In the genomic region with DNA sequence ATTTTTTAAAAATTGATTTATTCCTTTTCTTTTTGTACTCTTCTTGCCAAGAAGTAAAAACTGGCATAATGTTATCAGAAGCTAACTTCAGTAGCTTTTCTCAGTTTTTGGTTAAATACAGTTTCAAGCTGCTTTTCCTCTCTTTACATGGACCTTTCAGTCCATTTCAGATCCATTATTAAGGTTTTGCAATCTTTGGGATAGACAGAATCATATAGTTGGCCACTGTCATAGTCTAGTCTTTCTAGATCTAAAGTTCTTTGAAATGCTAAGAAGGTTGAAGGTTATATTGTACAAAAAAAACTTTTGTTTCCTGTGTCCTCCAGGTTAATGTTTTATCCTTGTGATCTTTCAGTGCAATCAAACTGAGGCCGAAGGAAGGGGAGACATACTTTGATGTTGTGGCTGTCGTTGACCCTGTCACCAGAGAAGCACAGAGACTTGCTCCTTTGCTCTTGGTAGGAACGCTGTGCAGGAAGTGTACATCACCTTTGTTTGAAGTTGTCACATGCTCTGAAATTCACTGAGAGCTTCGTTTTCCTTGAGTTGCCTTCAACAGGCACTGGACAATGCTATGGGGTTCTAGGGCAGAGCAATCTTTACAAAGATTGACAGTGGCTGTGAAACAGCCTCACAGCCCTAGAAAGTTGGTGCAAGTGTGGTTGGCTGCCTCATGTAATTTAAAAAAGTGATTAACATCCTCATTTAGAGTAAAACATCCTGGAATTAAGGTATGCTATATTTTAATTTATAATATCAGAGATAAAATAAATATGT, we compare ENCODE assay signal across 1 cellular context.
A peak's percentile ranks its signal among the peaks of the same experiment; 100 is the strongest.
TF ChIP-seq lines count a peak whose summit lies in the region.

No MANE protein-coding gene starts in this region.

TF ChIP-seq in HepG2, 621 proteins besides CTCF, POLR2A, EP300 and RAD21 (continued from another document and continues in another):
- TF ChIP-seq ZNF792 (CRISPR knock-in tag; IDR thresholded peaks at IDR 0.05) (peak; percentile 95), HMG20B (CRISPR knock-in tag; conservative IDR thresholded peaks at IDR 0.05) (peak; percentile 93), ZNF383 (CRISPR knock-in tag; IDR thresholded peaks at IDR 0.05; ENCODE audit: borderline replicate concordance) (no peak), ZFYVE20 (CRISPR knock-in tag; IDR thresholded peaks at IDR 0.05; ENCODE audit: borderline replicate concordance, low read depth) (no peak), IRF2 (CRISPR knock-in tag; IDR thresholded peaks at IDR 0.05) (peak; percentile 97), TCF7 (IDR thresholded peaks at IDR 0.05; ENCODE audit: low read depth) (peak; percentile 100), ZNF878 (CRISPR knock-in tag; IDR thresholded peaks at IDR 0.05) (0 out of 2 replicates have a peak, but pooled peaks have one; percentile 86), ZNF530 (CRISPR knock-in tag; IDR thresholded peaks at IDR 0.05; ENCODE audit: low read depth) (no peak), KLF9 (CRISPR knock-in tag; IDR thresholded peaks at IDR 0.05; ENCODE audit: low read depth) (peak; percentile 88), ZSCAN31 (CRISPR knock-in tag; IDR thresholded peaks at IDR 0.05; ENCODE audit: low read depth) (peak; percentile 86; the same call in 1 of the 2 replicates), CHCHD3 (CRISPR knock-in tag; IDR thresholded peaks at IDR 0.05) (no peak), HOXA5 (CRISPR knock-in tag; IDR thresholded peaks at IDR 0.05) (peak; percentile 82), ZNF431 (CRISPR knock-in tag; IDR thresholded peaks at IDR 0.05; ENCODE audit: borderline replicate concordance, low read depth) (no peak), AHR (CRISPR knock-in tag; IDR thresholded peaks at IDR 0.05) (peak; percentile 55; the same call in 1 of the 2 replicates), SIX1 (CRISPR knock-in tag; IDR thresholded peaks at IDR 0.05; ENCODE audit: borderline replicate concordance) (peak; percentile 94; the same call in 1 of the 2 replicates), HDAC2 (CRISPR knock-in tag; IDR thresholded peaks at IDR 0.05) (peak; percentile 100; the same call in 1 of the 2 replicates), ARNT2 (CRISPR knock-in tag; IDR thresholded peaks at IDR 0.05; ENCODE audit: low read depth) (peak; percentile 76; the same call in 1 of the 2 replicates), MZF1 (CRISPR knock-in tag; IDR thresholded peaks at IDR 0.05; ENCODE audit: borderline replicate concordance) (no peak), TSC22D2 (CRISPR knock-in tag; IDR thresholded peaks at IDR 0.05; ENCODE audit: borderline replicate concordance) (peak; percentile 91), ZC3H13 (CRISPR knock-in tag; IDR thresholded peaks at IDR 0.05) (no peak), ZBTB7A (CRISPR knock-in tag; IDR thresholded peaks at IDR 0.05) (peak; percentile 29; the same call in 1 of the 2 replicates), ZNF335 (CRISPR knock-in tag; IDR thresholded peaks at IDR 0.05) (peak; percentile 73; the same call in 1 of the 2 replicates), ARNT (IDR thresholded peaks at IDR 0.05) (no peak), TCF12 (IDR thresholded peaks at IDR 0.05) (no peak), TCF12 (CRISPR knock-in tag; IDR thresholded peaks at IDR 0.05) (peak; percentile 97), CHD2 (IDR thresholded peaks at IDR 0.05; ENCODE audit: low read depth, low read length) (no peak)
- TF ChIP-seq, protein P1, sequence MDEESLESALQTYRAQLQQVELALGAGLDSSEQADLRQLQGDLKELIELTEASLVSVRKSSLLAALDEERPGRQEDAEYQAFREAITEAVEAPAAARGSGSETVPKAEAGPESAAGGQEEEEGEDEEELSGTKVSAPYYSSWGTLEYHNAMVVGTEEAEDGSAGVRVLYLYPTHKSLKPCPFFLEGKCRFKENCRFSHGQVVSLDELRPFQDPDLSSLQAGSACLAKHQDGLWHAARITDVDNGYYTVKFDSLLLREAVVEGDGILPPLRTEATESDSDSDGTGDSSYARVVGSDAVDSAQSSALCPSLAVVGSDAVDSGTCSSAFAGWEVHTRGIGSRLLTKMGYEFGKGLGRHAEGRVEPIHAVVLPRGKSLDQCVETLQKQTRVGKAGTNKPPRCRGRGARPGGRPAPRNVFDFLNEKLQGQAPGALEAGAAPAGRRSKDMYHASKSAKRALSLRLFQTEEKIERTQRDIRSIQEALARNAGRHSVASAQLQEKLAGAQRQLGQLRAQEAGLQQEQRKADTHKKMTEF (CRISPR knock-in tag; IDR thresholded peaks at IDR 0.05): peak; percentile 98
- TF ChIP-seq, protein P2, sequence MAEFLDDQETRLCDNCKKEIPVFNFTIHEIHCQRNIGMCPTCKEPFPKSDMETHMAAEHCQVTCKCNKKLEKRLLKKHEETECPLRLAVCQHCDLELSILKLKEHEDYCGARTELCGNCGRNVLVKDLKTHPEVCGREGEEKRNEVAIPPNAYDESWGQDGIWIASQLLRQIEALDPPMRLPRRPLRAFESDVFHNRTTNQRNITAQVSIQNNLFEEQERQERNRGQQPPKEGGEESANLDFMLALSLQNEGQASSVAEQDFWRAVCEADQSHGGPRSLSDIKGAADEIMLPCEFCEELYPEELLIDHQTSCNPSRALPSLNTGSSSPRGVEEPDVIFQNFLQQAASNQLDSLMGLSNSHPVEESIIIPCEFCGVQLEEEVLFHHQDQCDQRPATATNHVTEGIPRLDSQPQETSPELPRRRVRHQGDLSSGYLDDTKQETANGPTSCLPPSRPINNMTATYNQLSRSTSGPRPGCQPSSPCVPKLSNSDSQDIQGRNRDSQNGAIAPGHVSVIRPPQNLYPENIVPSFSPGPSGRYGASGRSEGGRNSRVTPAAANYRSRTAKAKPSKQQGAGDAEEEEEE (CRISPR knock-in tag; IDR thresholded peaks at IDR 0.05; ENCODE audit: borderline replicate concordance): no peak
- TF ChIP-seq, protein P3, sequence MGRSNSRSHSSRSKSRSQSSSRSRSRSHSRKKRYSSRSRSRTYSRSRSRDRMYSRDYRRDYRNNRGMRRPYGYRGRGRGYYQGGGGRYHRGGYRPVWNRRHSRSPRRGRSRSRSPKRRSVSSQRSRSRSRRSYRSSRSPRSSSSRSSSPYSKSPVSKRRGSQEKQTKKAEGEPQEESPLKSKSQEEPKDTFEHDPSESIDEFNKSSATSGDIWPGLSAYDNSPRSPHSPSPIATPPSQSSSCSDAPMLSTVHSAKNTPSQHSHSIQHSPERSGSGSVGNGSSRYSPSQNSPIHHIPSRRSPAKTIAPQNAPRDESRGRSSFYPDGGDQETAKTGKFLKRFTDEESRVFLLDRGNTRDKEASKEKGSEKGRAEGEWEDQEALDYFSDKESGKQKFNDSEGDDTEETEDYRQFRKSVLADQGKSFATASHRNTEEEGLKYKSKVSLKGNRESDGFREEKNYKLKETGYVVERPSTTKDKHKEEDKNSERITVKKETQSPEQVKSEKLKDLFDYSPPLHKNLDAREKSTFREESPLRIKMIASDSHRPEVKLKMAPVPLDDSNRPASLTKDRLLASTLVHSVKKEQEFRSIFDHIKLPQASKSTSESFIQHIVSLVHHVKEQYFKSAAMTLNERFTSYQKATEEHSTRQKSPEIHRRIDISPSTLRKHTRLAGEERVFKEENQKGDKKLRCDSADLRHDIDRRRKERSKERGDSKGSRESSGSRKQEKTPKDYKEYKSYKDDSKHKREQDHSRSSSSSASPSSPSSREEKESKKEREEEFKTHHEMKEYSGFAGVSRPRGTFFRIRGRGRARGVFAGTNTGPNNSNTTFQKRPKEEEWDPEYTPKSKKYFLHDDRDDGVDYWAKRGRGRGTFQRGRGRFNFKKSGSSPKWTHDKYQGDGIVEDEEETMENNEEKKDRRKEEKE (IDR thresholded peaks at IDR 0.05): no peak
- TF ChIP-seq, protein P4, sequence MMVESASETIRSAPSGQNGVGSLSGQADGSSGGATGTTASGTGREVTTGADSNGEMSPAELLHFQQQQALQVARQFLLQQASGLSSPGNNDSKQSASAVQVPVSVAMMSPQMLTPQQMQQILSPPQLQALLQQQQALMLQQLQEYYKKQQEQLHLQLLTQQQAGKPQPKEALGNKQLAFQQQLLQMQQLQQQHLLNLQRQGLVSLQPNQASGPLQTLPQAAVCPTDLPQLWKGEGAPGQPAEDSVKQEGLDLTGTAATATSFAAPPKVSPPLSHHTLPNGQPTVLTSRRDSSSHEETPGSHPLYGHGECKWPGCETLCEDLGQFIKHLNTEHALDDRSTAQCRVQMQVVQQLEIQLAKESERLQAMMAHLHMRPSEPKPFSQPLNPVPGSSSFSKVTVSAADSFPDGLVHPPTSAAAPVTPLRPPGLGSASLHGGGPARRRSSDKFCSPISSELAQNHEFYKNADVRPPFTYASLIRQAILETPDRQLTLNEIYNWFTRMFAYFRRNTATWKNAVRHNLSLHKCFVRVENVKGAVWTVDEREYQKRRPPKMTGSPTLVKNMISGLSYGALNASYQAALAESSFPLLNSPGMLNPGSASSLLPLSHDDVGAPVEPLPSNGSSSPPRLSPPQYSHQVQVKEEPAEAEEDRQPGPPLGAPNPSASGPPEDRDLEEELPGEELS (CRISPR knock-in tag; IDR thresholded peaks at IDR 0.05): peak; percentile 99
- TF ChIP-seq, protein P5, sequence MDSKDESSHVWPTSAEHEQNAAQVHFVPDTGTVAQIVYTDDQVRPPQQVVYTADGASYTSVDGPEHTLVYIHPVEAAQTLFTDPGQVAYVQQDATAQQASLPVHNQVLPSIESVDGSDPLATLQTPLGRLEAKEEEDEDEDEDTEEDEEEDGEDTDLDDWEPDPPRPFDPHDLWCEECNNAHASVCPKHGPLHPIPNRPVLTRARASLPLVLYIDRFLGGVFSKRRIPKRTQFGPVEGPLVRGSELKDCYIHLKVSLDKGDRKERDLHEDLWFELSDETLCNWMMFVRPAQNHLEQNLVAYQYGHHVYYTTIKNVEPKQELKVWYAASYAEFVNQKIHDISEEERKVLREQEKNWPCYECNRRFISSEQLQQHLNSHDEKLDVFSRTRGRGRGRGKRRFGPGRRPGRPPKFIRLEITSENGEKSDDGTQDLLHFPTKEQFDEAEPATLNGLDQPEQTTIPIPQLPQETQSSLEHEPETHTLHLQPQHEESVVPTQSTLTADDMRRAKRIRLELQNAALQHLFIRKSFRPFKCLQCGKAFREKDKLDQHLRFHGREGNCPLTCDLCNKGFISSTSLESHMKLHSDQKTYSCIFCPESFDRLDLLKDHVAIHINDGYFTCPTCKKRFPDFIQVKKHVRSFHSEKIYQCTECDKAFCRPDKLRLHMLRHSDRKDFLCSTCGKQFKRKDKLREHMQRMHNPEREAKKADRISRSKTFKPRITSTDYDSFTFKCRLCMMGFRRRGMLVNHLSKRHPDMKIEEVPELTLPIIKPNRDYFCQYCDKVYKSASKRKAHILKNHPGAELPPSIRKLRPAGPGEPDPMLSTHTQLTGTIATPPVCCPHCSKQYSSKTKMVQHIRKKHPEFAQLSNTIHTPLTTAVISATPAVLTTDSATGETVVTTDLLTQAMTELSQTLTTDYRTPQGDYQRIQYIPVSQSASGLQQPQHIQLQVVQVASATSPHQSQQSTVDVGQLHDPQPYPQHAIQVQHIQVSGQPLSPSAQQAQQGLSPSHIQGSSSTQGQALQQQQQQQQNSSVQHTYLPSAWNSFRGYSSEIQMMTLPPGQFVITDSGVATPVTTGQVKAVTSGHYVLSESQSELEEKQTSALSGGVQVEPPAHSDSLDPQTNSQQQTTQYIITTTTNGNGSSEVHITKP (CRISPR knock-in tag; IDR thresholded peaks at IDR 0.05; ENCODE audit: low read depth): peak; percentile 82; the same call in 1 of the 2 replicates
- TF ChIP-seq, protein P6, sequence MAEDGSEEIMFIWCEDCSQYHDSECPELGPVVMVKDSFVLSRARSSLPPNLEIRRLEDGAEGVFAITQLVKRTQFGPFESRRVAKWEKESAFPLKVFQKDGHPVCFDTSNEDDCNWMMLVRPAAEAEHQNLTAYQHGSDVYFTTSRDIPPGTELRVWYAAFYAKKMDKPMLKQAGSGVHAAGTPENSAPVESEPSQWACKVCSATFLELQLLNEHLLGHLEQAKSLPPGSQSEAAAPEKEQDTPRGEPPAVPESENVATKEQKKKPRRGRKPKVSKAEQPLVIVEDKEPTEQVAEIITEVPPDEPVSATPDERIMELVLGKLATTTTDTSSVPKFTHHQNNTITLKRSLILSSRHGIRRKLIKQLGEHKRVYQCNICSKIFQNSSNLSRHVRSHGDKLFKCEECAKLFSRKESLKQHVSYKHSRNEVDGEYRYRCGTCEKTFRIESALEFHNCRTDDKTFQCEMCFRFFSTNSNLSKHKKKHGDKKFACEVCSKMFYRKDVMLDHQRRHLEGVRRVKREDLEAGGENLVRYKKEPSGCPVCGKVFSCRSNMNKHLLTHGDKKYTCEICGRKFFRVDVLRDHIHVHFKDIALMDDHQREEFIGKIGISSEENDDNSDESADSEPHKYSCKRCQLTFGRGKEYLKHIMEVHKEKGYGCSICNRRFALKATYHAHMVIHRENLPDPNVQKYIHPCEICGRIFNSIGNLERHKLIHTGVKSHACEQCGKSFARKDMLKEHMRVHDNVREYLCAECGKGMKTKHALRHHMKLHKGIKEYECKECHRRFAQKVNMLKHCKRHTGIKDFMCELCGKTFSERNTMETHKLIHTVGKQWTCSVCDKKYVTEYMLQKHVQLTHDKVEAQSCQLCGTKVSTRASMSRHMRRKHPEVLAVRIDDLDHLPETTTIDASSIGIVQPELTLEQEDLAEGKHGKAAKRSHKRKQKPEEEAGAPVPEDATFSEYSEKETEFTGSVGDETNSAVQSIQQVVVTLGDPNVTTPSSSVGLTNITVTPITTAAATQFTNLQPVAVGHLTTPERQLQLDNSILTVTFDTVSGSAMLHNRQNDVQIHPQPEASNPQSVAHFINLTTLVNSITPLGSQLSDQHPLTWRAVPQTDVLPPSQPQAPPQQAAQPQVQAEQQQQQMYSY (CRISPR knock-in tag; IDR thresholded peaks at IDR 0.05): no peak
- TF ChIP-seq, protein P7, sequence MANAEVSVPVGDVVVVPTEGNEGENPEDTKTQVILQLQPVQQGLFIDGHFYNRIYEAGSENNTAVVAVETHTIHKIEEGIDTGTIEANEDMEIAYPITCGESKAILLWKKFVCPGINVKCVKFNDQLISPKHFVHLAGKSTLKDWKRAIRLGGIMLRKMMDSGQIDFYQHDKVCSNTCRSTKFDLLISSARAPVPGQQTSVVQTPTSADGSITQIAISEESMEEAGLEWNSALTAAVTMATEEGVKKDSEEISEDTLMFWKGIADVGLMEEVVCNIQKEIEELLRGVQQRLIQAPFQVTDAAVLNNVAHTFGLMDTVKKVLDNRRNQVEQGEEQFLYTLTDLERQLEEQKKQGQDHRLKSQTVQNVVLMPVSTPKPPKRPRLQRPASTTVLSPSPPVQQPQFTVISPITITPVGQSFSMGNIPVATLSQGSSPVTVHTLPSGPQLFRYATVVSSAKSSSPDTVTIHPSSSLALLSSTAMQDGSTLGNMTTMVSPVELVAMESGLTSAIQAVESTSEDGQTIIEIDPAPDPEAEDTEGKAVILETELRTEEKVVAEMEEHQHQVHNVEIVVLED (CRISPR knock-in tag; IDR thresholded peaks at IDR 0.05; ENCODE audit: borderline replicate concordance): no peak; the same call in 1 of the 2 replicates
- TF ChIP-seq, protein P8, sequence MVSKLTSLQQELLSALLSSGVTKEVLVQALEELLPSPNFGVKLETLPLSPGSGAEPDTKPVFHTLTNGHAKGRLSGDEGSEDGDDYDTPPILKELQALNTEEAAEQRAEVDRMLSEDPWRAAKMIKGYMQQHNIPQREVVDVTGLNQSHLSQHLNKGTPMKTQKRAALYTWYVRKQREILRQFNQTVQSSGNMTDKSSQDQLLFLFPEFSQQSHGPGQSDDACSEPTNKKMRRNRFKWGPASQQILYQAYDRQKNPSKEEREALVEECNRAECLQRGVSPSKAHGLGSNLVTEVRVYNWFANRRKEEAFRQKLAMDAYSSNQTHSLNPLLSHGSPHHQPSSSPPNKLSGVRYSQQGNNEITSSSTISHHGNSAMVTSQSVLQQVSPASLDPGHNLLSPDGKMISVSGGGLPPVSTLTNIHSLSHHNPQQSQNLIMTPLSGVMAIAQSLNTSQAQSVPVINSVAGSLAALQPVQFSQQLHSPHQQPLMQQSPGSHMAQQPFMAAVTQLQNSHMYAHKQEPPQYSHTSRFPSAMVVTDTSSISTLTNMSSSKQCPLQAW (CRISPR knock-in tag; IDR thresholded peaks at IDR 0.05): peak; percentile 100
